ENCODE assay signal across 16 cellular contexts in the genomic region with DNA sequence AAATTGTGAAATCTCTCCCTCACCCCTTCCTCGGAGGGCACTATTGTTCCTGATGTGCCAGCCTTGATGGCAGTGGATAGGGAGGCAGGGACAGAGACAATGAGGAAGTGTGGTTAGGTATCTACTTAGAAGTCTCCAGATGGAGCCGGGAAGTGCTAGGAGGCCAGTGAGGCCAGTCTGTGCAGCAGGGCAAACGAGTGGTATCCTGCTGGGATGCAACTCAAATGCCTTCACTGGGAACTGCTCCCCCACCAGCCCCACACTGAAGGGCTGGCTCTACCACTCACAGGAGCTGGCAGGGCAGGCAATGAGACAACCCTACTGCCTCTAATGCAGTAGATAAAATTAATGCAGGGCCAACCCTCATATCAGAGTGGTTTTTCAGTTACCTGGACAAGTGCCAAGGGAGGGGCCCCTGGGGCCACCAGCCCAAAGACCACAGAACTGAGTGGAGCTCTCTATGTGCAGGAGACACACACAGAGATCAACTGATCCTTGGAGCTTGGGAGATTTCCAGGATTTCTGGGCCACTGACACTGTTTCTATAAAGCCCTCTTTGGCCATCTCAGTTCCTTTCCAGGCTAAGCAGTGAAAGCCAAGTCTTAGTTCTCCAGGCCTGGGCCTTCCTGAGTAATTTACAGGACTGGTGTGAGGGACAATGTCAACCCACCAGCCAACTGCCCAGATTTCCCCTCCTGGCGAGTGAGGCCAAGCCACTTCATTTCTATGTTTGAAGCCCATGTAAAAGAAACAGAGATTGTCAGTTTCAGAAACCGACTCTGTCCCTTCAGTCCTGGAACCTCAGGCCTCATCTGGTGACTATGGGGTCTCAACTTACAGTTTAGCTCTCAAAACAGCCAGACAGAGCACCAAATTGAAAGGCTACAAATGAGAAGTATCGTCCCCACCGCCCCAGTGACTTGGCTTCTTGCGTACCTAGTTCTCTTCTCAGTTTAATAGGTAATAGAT. TPM values are rescaled to one million over a fixed set of nuclear protein-coding genes. Genes with fewer than 3 reads are reported as not detected.
DNase-seq lines count a peak whose midpoint lies in the region; ATAC-seq, FAIRE-seq and TF ChIP-seq lines count a peak whose summit lies in the region.
"Had no signal": no experiment of that assay in that cellular context is flagged by ENCODE, and none has a peak within 500 bp of the region (broad histone marks: within the 10 kb centered on the region; RNA-seq: fewer than 3 reads in every experiment).

No MANE protein-coding gene starts in this region.

- H3K36me3 Mint-ChIP-seq in activated T-helper 2 cell treated with anti-CD3 and anti-CD28 coated beads, Interferon-gamma antibody, Interleukin-2, Interleukin-4, amounts not matched to agents 10 μg/mL and 5 μg/mL and 100 μg/mL, durations not matched to agents 14 hours and 24 hours and 36 hours (ENCODE audit: low read depth): peaks cover 62% of the 10 kb centered on the region
- H3K36me3 Mint-ChIP-seq in naive B cell: peaks cover 0 to 33% of the 10 kb centered on the region in 2 donors
- peaks cover 24% of the 10 kb centered on the region for H3K36me3 Mint-ChIP-seq in type B pancreatic cell

- DNase-seq in SIG-M5 treated with dmso at 0.1 percent for 504 hours (lab: John Stamatoyannopoulos, UW; ENCODE audit: unreplicated experiment): peak; percentile 23
- DNase-seq in SIG-M5 (lab: John Stamatoyannopoulos, UW): no peak
- DNase-seq in Kasumi-1 (lab: John Stamatoyannopoulos, UW): peak; percentile 45 to 64
- no peak for DNase-seq in activated T-helper 2 cell treated with anti-CD3 and anti-CD28 coated beads, Interferon-gamma antibody, Interleukin-2, Interleukin-4, amounts not matched to agents 10 μg/mL and 5 μg/mL and 100 μg/mL, durations not matched to agents 14 hours and 24 hours and 36 hours (ENCODE audit: low spot score)
- no peak for DNase-seq in naive B cell
- DNase-seq in H54 (ENCODE audit: insufficient read length, low spot score): no peak
- no peak for DNase-seq in type B pancreatic cell (ENCODE audit: extremely low spot score, unreplicated experiment)
- no peak for DNase-seq in left ventricle myocardium inferior
- DNase-seq: activated effector memory CD4-positive, alpha-beta T cell treated with anti-CD3 and anti-CD28 coated beads, Interleukin-2, amount 50 U/mL, for 16 hours; DND-41; naive thymus-derived CD4-positive, alpha-beta T cell; NCI-H2029; PC-3 had no signal

- intact Hi-C loops in activated T-helper 2 cell treated with anti-CD3 and anti-CD28 coated beads, Interferon-gamma antibody, Interleukin-2, Interleukin-4, amounts not matched to agents 10 μg/mL and 5 μg/mL and 100 μg/mL, durations not matched to agents 14 hours and 24 hours and 36 hours (cut with micrococcal nuclease): no loop called here
- intact Hi-C loops in left ventricle myocardium inferior (cut with micrococcal nuclease): no loop called here

- H3K27me3 Mint-ChIP-seq in activated T-helper 2 cell treated with anti-CD3 and anti-CD28 coated beads, Interferon-gamma antibody, Interleukin-2, Interleukin-4, amounts not matched to agents 10 μg/mL and 5 μg/mL and 100 μg/mL, durations not matched to agents 14 hours and 24 hours and 36 hours (ENCODE audit: low read depth): no peaks in the 10 kb centered on the region
- H3K27me3 Mint-ChIP-seq in naive B cell: no peaks in the 10 kb centered on the region
- no peaks in the 10 kb centered on the region for H3K27me3 Mint-ChIP-seq in type B pancreatic cell

- peaks cover 13% of the 10 kb centered on the region for H3K4me1 Mint-ChIP-seq in activated T-helper 2 cell treated with anti-CD3 and anti-CD28 coated beads, Interferon-gamma antibody, Interleukin-2, Interleukin-4, amounts not matched to agents 10 μg/mL and 5 μg/mL and 100 μg/mL, durations not matched to agents 14 hours and 24 hours and 36 hours (ENCODE audit: low read depth)
- H3K4me1 Mint-ChIP-seq in naive B cell (peaks cover 25 to 37% (median 27%) of the 10 kb centered on the region in 3 donors), type B pancreatic cell (ENCODE audit: unreplicated experiment) (peaks cover 6% of the 10 kb centered on the region)

- peaks cover 20% of the 10 kb centered on the region for H3K36me3 ChIP-seq in left ventricle myocardium inferior

- H3K4me3 Mint-ChIP-seq in activated T-helper 2 cell treated with anti-CD3 and anti-CD28 coated beads, Interferon-gamma antibody, Interleukin-2, Interleukin-4, amounts not matched to agents 10 μg/mL and 5 μg/mL and 100 μg/mL, durations not matched to agents 14 hours and 24 hours and 36 hours (ENCODE audit: low read depth): peak overlapping the region; percentile 54
- peak overlapping the region in 2 of 8 donors; percentile 12 to 44 for H3K4me3 Mint-ChIP-seq in naive B cell
- H3K4me3 Mint-ChIP-seq in type B pancreatic cell: no peak overlapping the region

- H3K27ac Mint-ChIP-seq in activated T-helper 2 cell treated with anti-CD3 and anti-CD28 coated beads, Interferon-gamma antibody, Interleukin-2, Interleukin-4, amounts not matched to agents 10 μg/mL and 5 μg/mL and 100 μg/mL, durations not matched to agents 14 hours and 24 hours and 36 hours: no peak overlapping the region
- H3K27ac Mint-ChIP-seq in naive B cell (peak overlapping the region in 5 of 6 donors; percentile 14 to 63 (median 49)), type B pancreatic cell (no peak overlapping the region)

- no peak for TF ChIP-seq POLR2A in H54 (IDR thresholded peaks at IDR 0.05; ENCODE audit: low read depth, low read length)

- no peak overlapping the region for H3K27ac ChIP-seq in left ventricle myocardium inferior (replicated peaks)

- no peak for TF ChIP-seq CTCF in type B pancreatic cell (conservative IDR thresholded peaks at IDR 0.05)
- TF ChIP-seq CTCF in left ventricle myocardium inferior (IDR thresholded peaks at IDR 0.05; ENCODE audit: borderline replicate concordance): no peak

- no peaks in the 10 kb centered on the region for H3K27me3 ChIP-seq in left ventricle myocardium inferior (ENCODE audit: low read depth)
- H3K27me3 ChIP-seq: tibial nerve had no signal

- FAIRE-seq in H54 (lab: Jason Lieb, UNC): no peak
- FAIRE-seq: GM18507, HTR-8/SVneo had no signal

- no peak for ATAC-seq in naive B cell (ENCODE audit: low read depth in 2 of 2)
- ATAC-seq: naive thymus-derived CD4-positive, alpha-beta T cell; PC-3 had no signal

- peaks cover 13% of the 10 kb centered on the region for H3K9me3 Mint-ChIP-seq in activated T-helper 2 cell treated with anti-CD3 and anti-CD28 coated beads, Interferon-gamma antibody, Interleukin-2, Interleukin-4, amounts not matched to agents 10 μg/mL and 5 μg/mL and 100 μg/mL, durations not matched to agents 14 hours and 24 hours and 36 hours
- H3K9me3 Mint-ChIP-seq in naive B cell (peaks cover 0 to 6% (median 0%) of the 10 kb centered on the region in 7 donors), type B pancreatic cell (peaks cover 5% of the 10 kb centered on the region)

- H3K4me1 ChIP-seq in left ventricle myocardium inferior: peaks cover 40% of the 10 kb centered on the region

- no peaks in the 10 kb centered on the region for H3K9me3 ChIP-seq in left ventricle myocardium inferior (replicated peaks)
- H3K9me3 ChIP-seq: tibial nerve had no signal

- H3K4me3 ChIP-seq in left ventricle myocardium inferior: no peak overlapping the region
- H3K4me3 ChIP-seq: tibial nerve had no signal

RNA-seq across cellular contexts. Expression of a gene that starts 4.1 kb away (rescaled TPM):
- total RNA-seq in activated T-helper 2 cell treated with anti-CD3 and anti-CD28 coated beads, Interferon-gamma antibody, Interleukin-2, Interleukin-4, amounts not matched to agents 10 μg/mL and 5 μg/mL and 100 μg/mL, durations not matched to agents 14 hours and 24 hours and 36 hours: 1,309 and 1,313 TPM in 2 replicates
- polyA plus RNA-seq in naive B cell (ENCODE audit: low read depth in 6 of 6): 1,000 to 10,000 TPM in 2 of 6 donors, 100 to 1,000 TPM in 4; 853 to 1,113 (median 946) TPM
- 436 and 570 TPM in 2 replicates for total RNA-seq in type B pancreatic cell (ENCODE audit: low replicate concordance)
- total RNA-seq in left ventricle myocardium inferior: 242 TPM

RNA-seq across cellular contexts. Expression of a gene that starts 40.6 kb away (rescaled TPM):
- 9.4 and 9.6 TPM in 2 replicates for total RNA-seq in activated T-helper 2 cell treated with anti-CD3 and anti-CD28 coated beads, Interferon-gamma antibody, Interleukin-2, Interleukin-4, amounts not matched to agents 10 μg/mL and 5 μg/mL and 100 μg/mL, durations not matched to agents 14 hours and 24 hours and 36 hours
- polyA plus RNA-seq in naive B cell (ENCODE audit: low read depth in 6 of 6): 10 to 100 TPM in 4 of 6 donors, 1 to 10 TPM in 2; 7.0 to 15.9 (median 10.9) TPM
- 19.6 and 32.1 TPM in 2 replicates for total RNA-seq in type B pancreatic cell (ENCODE audit: low replicate concordance)
- 22.0 TPM for total RNA-seq in left ventricle myocardium inferior

RNA-seq across cellular contexts. Expression of a gene that starts 59.5 kb away (rescaled TPM):
- total RNA-seq in activated T-helper 2 cell treated with anti-CD3 and anti-CD28 coated beads, Interferon-gamma antibody, Interleukin-2, Interleukin-4, amounts not matched to agents 10 μg/mL and 5 μg/mL and 100 μg/mL, durations not matched to agents 14 hours and 24 hours and 36 hours: 10.3 TPM in 2 replicates
- polyA plus RNA-seq in naive B cell (ENCODE audit: low read depth in 6 of 6): 10 to 100 TPM; 25.2 to 33.9 (median 26.4) TPM
- total RNA-seq in type B pancreatic cell (ENCODE audit: low replicate concordance) (2.6 and 9.5 TPM in 2 replicates), left ventricle myocardium inferior (2.0 TPM)
- total RNA-seq: PC-3 had no signal
- polyA plus RNA-seq: naive thymus-derived CD4-positive, alpha-beta T cell had no signal

Comparison
In these comparisons a context has a peak if more than half of its experiments do, and no peak if none do; other contexts are left out.
1. DNase-seq: peak in SIG-M5 treated with dmso at 0.1 percent for 504 hours (single experiment) and Kasumi-1 (2 of 2); none in SIG-M5 (single experiment), activated T-helper 2 cell treated with anti-CD3 and anti-CD28 coated beads, Interferon-gamma antibody, Interleukin-2, Interleukin-4, amounts not matched to agents 10 μg/mL and 5 μg/mL and 100 μg/mL, durations not matched to agents 14 hours and 24 hours and 36 hours (single experiment), naive B cell (single experiment), H54 (single experiment), type B pancreatic cell (single experiment) and left ventricle myocardium inferior (single experiment).
2. H3K27ac Mint-ChIP-seq: peak in naive B cell (5 of 6); none in activated T-helper 2 cell treated with anti-CD3 and anti-CD28 coated beads, Interferon-gamma antibody, Interleukin-2, Interleukin-4, amounts not matched to agents 10 μg/mL and 5 μg/mL and 100 μg/mL, durations not matched to agents 14 hours and 24 hours and 36 hours (single experiment) and type B pancreatic cell (single experiment).